8 cellular contexts compared by ENCODE assay signal in the genomic region with DNA sequence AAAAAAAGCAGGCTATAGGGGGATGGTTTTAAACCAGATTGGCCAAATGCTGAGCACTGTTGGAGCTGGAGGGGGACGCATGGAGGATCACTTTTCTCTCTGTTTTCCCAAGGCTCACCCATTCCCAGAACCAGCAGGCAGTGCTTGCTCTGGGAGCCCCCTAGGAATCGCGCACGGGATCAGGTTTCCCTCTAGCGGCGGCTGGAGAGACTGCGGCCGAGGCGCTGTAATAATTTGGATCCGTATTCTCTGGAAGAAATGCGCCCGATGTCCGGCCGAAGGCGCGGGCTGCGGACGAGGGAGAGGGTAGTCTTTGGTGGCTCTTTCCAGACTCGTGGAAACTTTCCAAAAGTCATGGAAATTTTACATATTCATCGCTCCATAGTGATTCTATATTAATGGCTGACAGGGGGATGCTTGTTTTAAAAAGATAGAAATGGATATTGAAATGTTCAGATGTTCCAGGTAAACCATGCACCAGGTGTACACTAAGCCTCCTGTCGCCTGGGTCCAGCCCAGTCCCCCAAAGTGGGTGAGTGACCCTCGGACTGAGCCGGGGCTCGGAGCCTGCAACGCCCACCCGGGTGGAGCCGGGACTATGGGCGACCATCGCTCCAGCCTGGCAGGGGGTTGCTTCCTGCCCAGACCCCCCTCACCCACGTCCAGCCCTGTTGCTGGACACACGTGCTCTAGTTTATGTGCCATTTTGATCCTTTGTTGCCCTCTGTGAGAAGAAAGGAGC.
DNase-seq lines count a peak whose midpoint lies in the region; ATAC-seq and TF ChIP-seq lines count a peak whose summit lies in the region.

No MANE protein-coding gene starts in this region.

- TF ChIP-seq CTCF in AG09319 (IDR thresholded peaks at IDR 0.05; ENCODE audit: low read depth, low read length) (peak; percentile 86), GM12874 (IDR thresholded peaks at IDR 0.05; ENCODE audit: insufficient read depth, low read depth, low read length) (peak; percentile 85), activated B cell treated with CpG ODN at 0.5 μM for 24 hours (IDR thresholded peaks at IDR 0.05) (peak; percentile 70), foreskin fibroblast (IDR thresholded peaks at IDR 0.05; ENCODE audit: low read depth, low read length) (peak; percentile 88), omental fat pad (IDR thresholded peaks at IDR 0.05) (peak in 1 of 3 donors; percentile 41)

- no peaks in the 10 kb centered on the region for H3K36me3 Mint-ChIP-seq in activated B cell treated with CpG ODN at 0.5 μM for 24 hours (ENCODE audit: low read depth)
- H3K36me3 Mint-ChIP-seq in effector memory CD8-positive, alpha-beta T cell (ENCODE audit: insufficient read depth), result peaks cover 4% of the 10 kb centered on the region

- H3K9me3 Mint-ChIP-seq in activated B cell treated with CpG ODN at 0.5 μM for 24 hours, result no peaks in the 10 kb centered on the region
- H3K9me3 Mint-ChIP-seq in effector memory CD8-positive, alpha-beta T cell, result no peaks in the 10 kb centered on the region

- no peaks in the 10 kb centered on the region for H3K4me1 Mint-ChIP-seq in activated B cell treated with CpG ODN at 0.5 μM for 24 hours
- H3K4me1 Mint-ChIP-seq in effector memory CD8-positive, alpha-beta T cell (ENCODE audit: low read depth in 2 of 2), result peaks cover 0 to 3% of the 10 kb centered on the region in 2 donors

- H3K4me3 ChIP-seq in foreskin fibroblast (ENCODE audit: low read depth in 1 of 2, low read length in 2 of 2), result no peak overlapping the region

- H3K27me3 Mint-ChIP-seq in activated B cell treated with CpG ODN at 0.5 μM for 24 hours, result peaks cover 35% of the 10 kb centered on the region
- H3K27me3 Mint-ChIP-seq in effector memory CD8-positive, alpha-beta T cell, result peaks cover 75 to 78% of the 10 kb centered on the region in 2 donors

- no peak overlapping the region for H3K4me3 Mint-ChIP-seq in activated B cell treated with CpG ODN at 0.5 μM for 24 hours
- peak overlapping the region in 1 of 2 donors; percentile 5 for H3K4me3 Mint-ChIP-seq in effector memory CD8-positive, alpha-beta T cell

- no peak overlapping the region for H3K27ac Mint-ChIP-seq in activated B cell treated with CpG ODN at 0.5 μM for 24 hours
- H3K27ac Mint-ChIP-seq in effector memory CD8-positive, alpha-beta T cell, result no peak overlapping the region

- POLR2A ChIA-PET in activated B cell treated with CpG ODN at 0.5 μM for 24 hours (lab: Charles Lee), result no interaction called here

- ATAC-seq in activated B cell treated with CpG ODN at 0.5 μM for 24 hours (ENCODE audit: low read depth) (no peak), omental fat pad (ENCODE audit: low FRiP score) (peak; percentile 62)
- ATAC-seq in effector memory CD8-positive, alpha-beta T cell (replicated peaks), result no peak

- DNase-seq in AG09319 (ENCODE audit: extremely low read depth, low read depth), result no peak
- DNase-seq in NCI-H1930 (lab: John Stamatoyannopoulos, UW), result peak; percentile 59 to 81
- DNase-seq in activated B cell treated with CpG ODN at 0.5 μM for 24 hours, result no peak
- DNase-seq in foreskin fibroblast, result peak; percentile 12 to 59
- no peak for DNase-seq in omental fat pad (ENCODE audit: low spot score)
- no peak for DNase-seq in effector memory CD8-positive, alpha-beta T cell
- DNase-seq in T1000 (lab: John Stamatoyannopoulos, UW), result no peak

- CTCF ChIA-PET in activated B cell treated with CpG ODN at 0.5 μM for 24 hours (lab: Charles Lee), result interaction anchor here (1.2 kb wide), 1 partner anchor 11 kb away, joined by 3 read pairs; no protein-coding TSS in a partner anchor

- intact Hi-C loops in activated B cell treated with CpG ODN at 0.5 μM for 24 hours (cut with micrococcal nuclease), result no loop called here

Comparison
In these comparisons a context has a peak if more than half of its experiments do, and no peak if none do; other contexts are left out.
1. DNase-seq: peak in NCI-H1930 (2 of 2) and foreskin fibroblast (2 of 2); none in AG09319 (single experiment), activated B cell treated with CpG ODN at 0.5 μM for 24 hours (single experiment), omental fat pad (single experiment), effector memory CD8-positive, alpha-beta T cell (0 of 3) and T1000 (single experiment).